1 cellular context compared by ENCODE assay signal in the genomic region with DNA sequence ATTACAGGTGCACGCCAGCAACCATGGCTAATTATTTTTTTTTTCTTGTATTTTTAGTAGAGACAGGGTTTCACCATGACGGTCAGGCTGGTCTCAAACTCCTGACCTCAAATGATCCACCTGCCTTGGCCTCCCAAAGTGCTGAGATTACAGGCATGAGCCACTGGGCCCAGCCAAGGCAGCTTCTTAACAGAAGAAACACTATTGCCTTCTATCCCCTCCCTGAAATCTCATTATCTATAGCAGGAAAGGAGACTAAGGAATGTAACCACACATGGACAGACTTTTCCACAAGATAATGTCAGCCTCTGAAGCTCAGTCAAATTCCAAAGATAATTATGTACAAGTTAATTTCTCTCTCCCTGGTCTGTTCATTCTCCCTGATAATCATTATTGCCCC.
TF ChIP-seq lines count a peak whose summit lies in the region.

No MANE protein-coding gene starts in this region.

TF ChIP-seq in K562, 482 proteins besides CTCF, POLR2A, EP300 and RAD21 (continued from another document):
- TF ChIP-seq, protein P1, sequence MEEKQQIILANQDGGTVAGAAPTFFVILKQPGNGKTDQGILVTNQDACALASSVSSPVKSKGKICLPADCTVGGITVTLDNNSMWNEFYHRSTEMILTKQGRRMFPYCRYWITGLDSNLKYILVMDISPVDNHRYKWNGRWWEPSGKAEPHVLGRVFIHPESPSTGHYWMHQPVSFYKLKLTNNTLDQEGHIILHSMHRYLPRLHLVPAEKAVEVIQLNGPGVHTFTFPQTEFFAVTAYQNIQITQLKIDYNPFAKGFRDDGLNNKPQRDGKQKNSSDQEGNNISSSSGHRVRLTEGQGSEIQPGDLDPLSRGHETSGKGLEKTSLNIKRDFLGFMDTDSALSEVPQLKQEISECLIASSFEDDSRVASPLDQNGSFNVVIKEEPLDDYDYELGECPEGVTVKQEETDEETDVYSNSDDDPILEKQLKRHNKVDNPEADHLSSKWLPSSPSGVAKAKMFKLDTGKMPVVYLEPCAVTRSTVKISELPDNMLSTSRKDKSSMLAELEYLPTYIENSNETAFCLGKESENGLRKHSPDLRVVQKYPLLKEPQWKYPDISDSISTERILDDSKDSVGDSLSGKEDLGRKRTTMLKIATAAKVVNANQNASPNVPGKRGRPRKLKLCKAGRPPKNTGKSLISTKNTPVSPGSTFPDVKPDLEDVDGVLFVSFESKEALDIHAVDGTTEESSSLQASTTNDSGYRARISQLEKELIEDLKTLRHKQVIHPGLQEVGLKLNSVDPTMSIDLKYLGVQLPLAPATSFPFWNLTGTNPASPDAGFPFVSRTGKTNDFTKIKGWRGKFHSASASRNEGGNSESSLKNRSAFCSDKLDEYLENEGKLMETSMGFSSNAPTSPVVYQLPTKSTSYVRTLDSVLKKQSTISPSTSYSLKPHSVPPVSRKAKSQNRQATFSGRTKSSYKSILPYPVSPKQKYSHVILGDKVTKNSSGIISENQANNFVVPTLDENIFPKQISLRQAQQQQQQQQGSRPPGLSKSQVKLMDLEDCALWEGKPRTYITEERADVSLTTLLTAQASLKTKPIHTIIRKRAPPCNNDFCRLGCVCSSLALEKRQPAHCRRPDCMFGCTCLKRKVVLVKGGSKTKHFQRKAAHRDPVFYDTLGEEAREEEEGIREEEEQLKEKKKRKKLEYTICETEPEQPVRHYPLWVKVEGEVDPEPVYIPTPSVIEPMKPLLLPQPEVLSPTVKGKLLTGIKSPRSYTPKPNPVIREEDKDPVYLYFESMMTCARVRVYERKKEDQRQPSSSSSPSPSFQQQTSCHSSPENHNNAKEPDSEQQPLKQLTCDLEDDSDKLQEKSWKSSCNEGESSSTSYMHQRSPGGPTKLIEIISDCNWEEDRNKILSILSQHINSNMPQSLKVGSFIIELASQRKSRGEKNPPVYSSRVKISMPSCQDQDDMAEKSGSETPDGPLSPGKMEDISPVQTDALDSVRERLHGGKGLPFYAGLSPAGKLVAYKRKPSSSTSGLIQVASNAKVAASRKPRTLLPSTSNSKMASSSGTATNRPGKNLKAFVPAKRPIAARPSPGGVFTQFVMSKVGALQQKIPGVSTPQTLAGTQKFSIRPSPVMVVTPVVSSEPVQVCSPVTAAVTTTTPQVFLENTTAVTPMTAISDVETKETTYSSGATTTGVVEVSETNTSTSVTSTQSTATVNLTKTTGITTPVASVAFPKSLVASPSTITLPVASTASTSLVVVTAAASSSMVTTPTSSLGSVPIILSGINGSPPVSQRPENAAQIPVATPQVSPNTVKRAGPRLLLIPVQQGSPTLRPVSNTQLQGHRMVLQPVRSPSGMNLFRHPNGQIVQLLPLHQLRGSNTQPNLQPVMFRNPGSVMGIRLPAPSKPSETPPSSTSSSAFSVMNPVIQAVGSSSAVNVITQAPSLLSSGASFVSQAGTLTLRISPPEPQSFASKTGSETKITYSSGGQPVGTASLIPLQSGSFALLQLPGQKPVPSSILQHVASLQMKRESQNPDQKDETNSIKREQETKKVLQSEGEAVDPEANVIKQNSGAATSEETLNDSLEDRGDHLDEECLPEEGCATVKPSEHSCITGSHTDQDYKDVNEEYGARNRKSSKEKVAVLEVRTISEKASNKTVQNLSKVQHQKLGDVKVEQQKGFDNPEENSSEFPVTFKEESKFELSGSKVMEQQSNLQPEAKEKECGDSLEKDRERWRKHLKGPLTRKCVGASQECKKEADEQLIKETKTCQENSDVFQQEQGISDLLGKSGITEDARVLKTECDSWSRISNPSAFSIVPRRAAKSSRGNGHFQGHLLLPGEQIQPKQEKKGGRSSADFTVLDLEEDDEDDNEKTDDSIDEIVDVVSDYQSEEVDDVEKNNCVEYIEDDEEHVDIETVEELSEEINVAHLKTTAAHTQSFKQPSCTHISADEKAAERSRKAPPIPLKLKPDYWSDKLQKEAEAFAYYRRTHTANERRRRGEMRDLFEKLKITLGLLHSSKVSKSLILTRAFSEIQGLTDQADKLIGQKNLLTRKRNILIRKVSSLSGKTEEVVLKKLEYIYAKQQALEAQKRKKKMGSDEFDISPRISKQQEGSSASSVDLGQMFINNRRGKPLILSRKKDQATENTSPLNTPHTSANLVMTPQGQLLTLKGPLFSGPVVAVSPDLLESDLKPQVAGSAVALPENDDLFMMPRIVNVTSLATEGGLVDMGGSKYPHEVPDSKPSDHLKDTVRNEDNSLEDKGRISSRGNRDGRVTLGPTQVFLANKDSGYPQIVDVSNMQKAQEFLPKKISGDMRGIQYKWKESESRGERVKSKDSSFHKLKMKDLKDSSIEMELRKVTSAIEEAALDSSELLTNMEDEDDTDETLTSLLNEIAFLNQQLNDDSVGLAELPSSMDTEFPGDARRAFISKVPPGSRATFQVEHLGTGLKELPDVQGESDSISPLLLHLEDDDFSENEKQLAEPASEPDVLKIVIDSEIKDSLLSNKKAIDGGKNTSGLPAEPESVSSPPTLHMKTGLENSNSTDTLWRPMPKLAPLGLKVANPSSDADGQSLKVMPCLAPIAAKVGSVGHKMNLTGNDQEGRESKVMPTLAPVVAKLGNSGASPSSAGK (IDR thresholded peaks at IDR 0.05) = peak; percentile 14; the same call in 1 of the 2 replicates
- TF ChIP-seq NFRKB (IDR thresholded peaks at IDR 0.05; ENCODE audit: low read depth) (no peak), CBFA2T3 (IDR thresholded peaks at IDR 0.05) (peak; percentile 80), HDAC2 (IDR thresholded peaks at IDR 0.05) (peak; percentile 36; the same call in 1 of the 2 replicates), HEY1 (CRISPR knock-in tag; IDR thresholded peaks at IDR 0.05; ENCODE audit: borderline replicate concordance) (0 out of 2 replicates have a peak, but pooled peaks have one; percentile 27), ZNF766 (CRISPR knock-in tag; conservative IDR thresholded peaks at IDR 0.05) (no peak), TRIM24 (IDR thresholded peaks at IDR 0.05) (peak in 1 of 2 experiments; percentile 31; a peak in 1 of 4 replicates), TEAD1 (CRISPR knock-in tag; IDR thresholded peaks at IDR 0.05) (peak in 1 of 2 experiments; percentile 87; a peak in 2 of 4 replicates), YBX1 (IDR thresholded peaks at IDR 0.05) (no peak), SETDB1 (IDR thresholded peaks at IDR 0.05; ENCODE audit: low read length) (no peak), ZNF384 (IDR thresholded peaks at IDR 0.05; ENCODE audit: low read depth, low read length) (no peak), PRPF4 (IDR thresholded peaks at IDR 0.05; ENCODE audit: insufficient read depth, low read depth, low read length, poor library complexity, severe bottlenecking) (no peak), GTF2E2 (tag; IDR thresholded peaks at IDR 0.05) (no peak), CEBPB (tag; IDR thresholded peaks at IDR 0.05) (no peak), ZNF583 (CRISPR knock-in tag; IDR thresholded peaks at IDR 0.05) (no peak), XRCC4 (IDR thresholded peaks at IDR 0.05; ENCODE audit: extremely low read depth, insufficient read depth, insufficient read length) (no peak)
- TF ChIP-seq, protein P2, sequence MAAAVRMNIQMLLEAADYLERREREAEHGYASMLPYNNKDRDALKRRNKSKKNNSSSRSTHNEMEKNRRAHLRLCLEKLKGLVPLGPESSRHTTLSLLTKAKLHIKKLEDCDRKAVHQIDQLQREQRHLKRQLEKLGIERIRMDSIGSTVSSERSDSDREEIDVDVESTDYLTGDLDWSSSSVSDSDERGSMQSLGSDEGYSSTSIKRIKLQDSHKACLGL (CRISPR knock-in tag; IDR thresholded peaks at IDR 0.05; ENCODE audit: borderline replicate concordance, poor library complexity, severe bottlenecking) = no peak
